Comparison of ENCODE assay signal across 1 cellular context in the genomic region with DNA sequence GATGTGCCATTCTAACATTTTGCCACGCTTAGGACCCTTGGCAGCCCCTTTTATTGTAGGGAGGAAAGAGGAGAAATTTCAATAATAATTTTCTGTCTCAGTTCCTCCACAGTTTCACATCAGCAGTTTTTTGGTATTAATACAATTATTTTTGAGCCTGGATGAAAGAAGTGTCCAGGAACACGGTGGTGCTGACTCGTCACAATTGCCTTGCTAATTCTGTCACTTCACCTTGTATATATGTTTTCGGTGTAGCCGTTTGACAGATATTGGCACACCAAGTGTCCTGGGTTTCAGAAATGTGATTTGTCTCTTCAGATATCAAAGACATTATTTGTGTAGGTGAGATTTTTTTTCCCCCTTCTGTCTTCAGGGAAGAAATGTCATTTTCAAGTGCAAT.
TF ChIP-seq lines count a peak whose summit lies in the region.

No MANE protein-coding gene starts in this region.

TF ChIP-seq in GM12878, 131 proteins besides CTCF, POLR2A, EP300 and RAD21 (continued from another document):
- TF ChIP-seq, protein P1, sequence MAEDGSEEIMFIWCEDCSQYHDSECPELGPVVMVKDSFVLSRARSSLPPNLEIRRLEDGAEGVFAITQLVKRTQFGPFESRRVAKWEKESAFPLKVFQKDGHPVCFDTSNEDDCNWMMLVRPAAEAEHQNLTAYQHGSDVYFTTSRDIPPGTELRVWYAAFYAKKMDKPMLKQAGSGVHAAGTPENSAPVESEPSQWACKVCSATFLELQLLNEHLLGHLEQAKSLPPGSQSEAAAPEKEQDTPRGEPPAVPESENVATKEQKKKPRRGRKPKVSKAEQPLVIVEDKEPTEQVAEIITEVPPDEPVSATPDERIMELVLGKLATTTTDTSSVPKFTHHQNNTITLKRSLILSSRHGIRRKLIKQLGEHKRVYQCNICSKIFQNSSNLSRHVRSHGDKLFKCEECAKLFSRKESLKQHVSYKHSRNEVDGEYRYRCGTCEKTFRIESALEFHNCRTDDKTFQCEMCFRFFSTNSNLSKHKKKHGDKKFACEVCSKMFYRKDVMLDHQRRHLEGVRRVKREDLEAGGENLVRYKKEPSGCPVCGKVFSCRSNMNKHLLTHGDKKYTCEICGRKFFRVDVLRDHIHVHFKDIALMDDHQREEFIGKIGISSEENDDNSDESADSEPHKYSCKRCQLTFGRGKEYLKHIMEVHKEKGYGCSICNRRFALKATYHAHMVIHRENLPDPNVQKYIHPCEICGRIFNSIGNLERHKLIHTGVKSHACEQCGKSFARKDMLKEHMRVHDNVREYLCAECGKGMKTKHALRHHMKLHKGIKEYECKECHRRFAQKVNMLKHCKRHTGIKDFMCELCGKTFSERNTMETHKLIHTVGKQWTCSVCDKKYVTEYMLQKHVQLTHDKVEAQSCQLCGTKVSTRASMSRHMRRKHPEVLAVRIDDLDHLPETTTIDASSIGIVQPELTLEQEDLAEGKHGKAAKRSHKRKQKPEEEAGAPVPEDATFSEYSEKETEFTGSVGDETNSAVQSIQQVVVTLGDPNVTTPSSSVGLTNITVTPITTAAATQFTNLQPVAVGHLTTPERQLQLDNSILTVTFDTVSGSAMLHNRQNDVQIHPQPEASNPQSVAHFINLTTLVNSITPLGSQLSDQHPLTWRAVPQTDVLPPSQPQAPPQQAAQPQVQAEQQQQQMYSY (CRISPR knock-in tag; IDR thresholded peaks at IDR 0.05) = no peak
- TF ChIP-seq CEBPB (IDR thresholded peaks at IDR 0.05; ENCODE audit: borderline replicate concordance in 1 of 2, low read depth in 2 of 2, low read length in 2 of 2) (no peak), NR2C1 (IDR thresholded peaks at IDR 0.05) (no peak), ZNF384 (IDR thresholded peaks at IDR 0.05; ENCODE audit: borderline replicate concordance, low read depth, low read length) (no peak), TAF1 (IDR thresholded peaks at IDR 0.05; ENCODE audit: borderline replicate concordance, low read depth, low read length) (no peak), TCF7 (IDR thresholded peaks at IDR 0.05; ENCODE audit: borderline replicate concordance) (no peak), CBX3 (IDR thresholded peaks at IDR 0.05; ENCODE audit: borderline replicate concordance, low read depth) (no peak)
- TF ChIP-seq, protein P2, sequence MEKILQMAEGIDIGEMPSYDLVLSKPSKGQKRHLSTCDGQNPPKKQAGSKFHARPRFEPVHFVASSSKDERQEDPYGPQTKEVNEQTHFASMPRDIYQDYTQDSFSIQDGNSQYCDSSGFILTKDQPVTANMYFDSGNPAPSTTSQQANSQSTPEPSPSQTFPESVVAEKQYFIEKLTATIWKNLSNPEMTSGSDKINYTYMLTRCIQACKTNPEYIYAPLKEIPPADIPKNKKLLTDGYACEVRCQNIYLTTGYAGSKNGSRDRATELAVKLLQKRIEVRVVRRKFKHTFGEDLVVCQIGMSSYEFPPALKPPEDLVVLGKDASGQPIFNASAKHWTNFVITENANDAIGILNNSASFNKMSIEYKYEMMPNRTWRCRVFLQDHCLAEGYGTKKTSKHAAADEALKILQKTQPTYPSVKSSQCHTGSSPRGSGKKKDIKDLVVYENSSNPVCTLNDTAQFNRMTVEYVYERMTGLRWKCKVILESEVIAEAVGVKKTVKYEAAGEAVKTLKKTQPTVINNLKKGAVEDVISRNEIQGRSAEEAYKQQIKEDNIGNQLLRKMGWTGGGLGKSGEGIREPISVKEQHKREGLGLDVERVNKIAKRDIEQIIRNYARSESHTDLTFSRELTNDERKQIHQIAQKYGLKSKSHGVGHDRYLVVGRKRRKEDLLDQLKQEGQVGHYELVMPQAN (conservative IDR thresholded peaks at IDR 0.05) = no peak
TF ChIP-seq in GM12878: peak in this region for 0.
